20 cellular contexts compared by ENCODE assay signal in genomic region chr7:101819913-101820522, GRCh38. TPM values are rescaled to one million over a fixed set of nuclear protein-coding genes. Genes with fewer than 3 reads are reported as not detected.
DNase-seq lines count a peak whose midpoint lies in the region; ATAC-seq, FAIRE-seq and TF ChIP-seq lines count a peak whose summit lies in the region.
"Had no signal": no experiment of that assay in that cellular context is flagged by ENCODE, and none has a peak within 500 bp of the region (broad histone marks: within the 10 kb centered on the region; RNA-seq: fewer than 3 reads in every experiment).

No MANE protein-coding gene starts in this region.

- no TSS peak for BruUV-seq in Caco-2 (replicated peaks; lab: Mats Ljungman, UMichigan)

- H3K9me3 Mint-ChIP-seq in Caco-2 (ENCODE audit: unreplicated experiment) (no peaks in the 10 kb centered on the region), neural progenitor cell (peaks cover 2% of the 10 kb centered on the region)
- H3K9me3 Mint-ChIP-seq: activated B cell treated with CpG ODN at 0.5 μM for 24 hours; activated T-helper 2 cell treated with anti-CD3 and anti-CD28 coated beads, Interferon-gamma antibody, Interleukin-2, Interleukin-4, amounts not matched to agents 10 μg/mL and 5 μg/mL and 100 μg/mL, durations not matched to agents 14 hours and 24 hours and 36 hours; naive B cell had no signal

- peaks cover 28% of the 10 kb centered on the region for H3F3A ChIP-seq in neural progenitor cell (ENCODE audit: low read depth)

- no peak overlapping the region for H2AFZ ChIP-seq in Karpas-422 (ENCODE audit: low read length)
- no peak overlapping the region for H2AFZ ChIP-seq in neural progenitor cell (replicated peaks)

- H3K9ac ChIP-seq in Karpas-422 (ENCODE audit: low read length) (peak overlapping the region; percentile 98), neural progenitor cell (no peak overlapping the region)

- POLR2A ChIA-PET in Caco-2 (lab: Charles Lee) = interaction anchor here (0.5 to 0.6 kb wide), 2 partner anchors 303 to 1383 kb away, joined by 3 to 7 read pairs; no protein-coding TSS in a partner anchor

- H4K20me1 ChIP-seq in Karpas-422 (ENCODE audit: insufficient read depth, low read depth, low read length) (no peaks in the 10 kb centered on the region), neural progenitor cell (ENCODE audit: low read depth) (peaks cover 77% of the 10 kb centered on the region)

- H3K4me1 ChIP-seq in Caco-2 (peaks cover 28% of the 10 kb centered on the region), Karpas-422 (ENCODE audit: low read length) (peaks cover 76% of the 10 kb centered on the region), neural progenitor cell (peaks cover 42% of the 10 kb centered on the region), tibial artery (peaks cover 0 to 29% (median 15%) of the 10 kb centered on the region in 4 donors)

- CTCF ChIA-PET in Caco-2 (lab: Charles Lee) = interaction anchor here (1.1 kb wide), 1 partner anchor 217 kb away, joined by 4 read pairs; no protein-coding TSS in a partner anchor

- no peak for TF ChIP-seq CTCF in Caco-2 (IDR thresholded peaks at IDR 0.05; ENCODE audit: insufficient read depth in 1 of 2, low read depth in 1 of 2, low read length in 1 of 2, severe bottlenecking in 1 of 2, unreplicated experiment in 1 of 2)
- TF ChIP-seq CTCF in bronchial epithelial cell (IDR thresholded peaks at IDR 0.05; ENCODE audit: insufficient read depth, low read length, severe bottlenecking) = no peak
- TF ChIP-seq CTCF in neural progenitor cell (IDR thresholded peaks at IDR 0.05) = no peak
- no peak for TF ChIP-seq CTCF in tibial artery (IDR thresholded peaks at IDR 0.05)

- H3K4me3 ChIP-seq in Caco-2 (ENCODE audit: low read depth, low read length) (no peak overlapping the region), Karpas-422 (ENCODE audit: low read length) (peak overlapping the region; percentile 83), bronchial epithelial cell (ENCODE audit: low read depth, low read length) (no peak overlapping the region), neural progenitor cell (no peak overlapping the region), tibial artery (no peak overlapping the region)
- H3K4me3 ChIP-seq: adrenal gland had no signal

- H3K36me3 ChIP-seq in Caco-2 (ENCODE audit: control insufficient read depth, insufficient read depth, low read length) (no peaks in the 10 kb centered on the region), Karpas-422 (ENCODE audit: insufficient read depth, low read length) (0 out of 2 replicates have a peak, but pooled peaks cover 5% of the 10 kb centered on the region), bronchial epithelial cell (ENCODE audit: control insufficient read depth, insufficient read depth, low read length) (no peaks in the 10 kb centered on the region), neural progenitor cell (no peaks in the 10 kb centered on the region), tibial artery (no peaks in the 10 kb centered on the region)
- H3K36me3 ChIP-seq: adrenal gland had no signal

- no peaks in the 10 kb centered on the region for H3K9me3 ChIP-seq in Caco-2
- no peaks in the 10 kb centered on the region for H3K9me3 ChIP-seq in Karpas-422 (ENCODE audit: low read length)
- H3K9me3 ChIP-seq in neural progenitor cell (ENCODE audit: low read depth) = no peaks in the 10 kb centered on the region
- no peaks in the 10 kb centered on the region for H3K9me3 ChIP-seq in tibial artery
- H3K9me3 ChIP-seq: adrenal gland had no signal

- DNase-seq in Caco-2 = no peak
- DNase-seq in Karpas-422 = peak; percentile 75
- peak; percentile 84 for DNase-seq in bronchial epithelial cell (ENCODE audit: low read depth)
- DNase-seq in neural progenitor cell (ENCODE audit: low spot score) = no peak
- DNase-seq in NCI-H146 (lab: John Stamatoyannopoulos, UW) = no peak
- no peak for DNase-seq in tibial artery
- DNase-seq in HCEC 1CT = no peak
- DNase-seq: activated B cell treated with CpG ODN at 0.5 μM for 24 hours, Calu3, foreskin melanocyte, GDM1, MV-4-11, naive B cell, NCI-H82, T-helper 1 cell had no signal

- H3K4me3 Mint-ChIP-seq in Caco-2 (ENCODE audit: unreplicated experiment) = peak overlapping the region; percentile 69
- no peak overlapping the region for H3K4me3 Mint-ChIP-seq in neural progenitor cell
- H3K4me3 Mint-ChIP-seq: activated B cell treated with CpG ODN at 0.5 μM for 24 hours had no signal

- H3K79me2 ChIP-seq in Karpas-422 (ENCODE audit: low read length) = peaks cover 79% of the 10 kb centered on the region
- H3K79me2 ChIP-seq in neural progenitor cell (ENCODE audit: low read depth) = peaks cover 84% of the 10 kb centered on the region

- H3K36me3 Mint-ChIP-seq in Caco-2 (ENCODE audit: insufficient read depth, unreplicated experiment) (peaks cover 59% of the 10 kb centered on the region), neural progenitor cell (peaks cover 15% of the 10 kb centered on the region)
- H3K36me3 Mint-ChIP-seq: naive B cell had no signal

- no peak for FAIRE-seq in bronchial epithelial cell (lab: Jason Lieb, UNC)
- FAIRE-seq: H54, HepG2 had no signal

- ATAC-seq in HG03457 (IDR thresholded peaks at IDR 0.05; ENCODE audit: unreplicated experiment) = no peak
- ATAC-seq: HepG2 had no signal

- H3K27me3 Mint-ChIP-seq in Caco-2 (ENCODE audit: insufficient read depth, unreplicated experiment) (no peaks in the 10 kb centered on the region), neural progenitor cell (ENCODE audit: insufficient read depth, low read depth) (peaks cover 10% of the 10 kb centered on the region)
- H3K27me3 Mint-ChIP-seq: activated B cell treated with CpG ODN at 0.5 μM for 24 hours, naive B cell had no signal

- peaks cover 28% of the 10 kb centered on the region for H3K4me1 Mint-ChIP-seq in Caco-2 (ENCODE audit: low read depth, unreplicated experiment)
- H3K4me1 Mint-ChIP-seq in neural progenitor cell = peaks cover 39% of the 10 kb centered on the region

- H3K27me3 ChIP-seq in Caco-2 (replicated peaks; ENCODE audit: control insufficient read depth, insufficient read depth, low read length) (no peaks in the 10 kb centered on the region), Karpas-422 (ENCODE audit: low read length) (no peaks in the 10 kb centered on the region), bronchial epithelial cell (ENCODE audit: control insufficient read depth, insufficient read depth, low read length) (no peaks in the 10 kb centered on the region), neural progenitor cell (peaks cover 5% of the 10 kb centered on the region), tibial artery (no peaks in the 10 kb centered on the region)
- H3K27me3 ChIP-seq: adrenal gland had no signal

- intact Hi-C loops in Caco-2 (cut with micrococcal nuclease; ENCODE audit: unreplicated experiment) (loop anchor here (5.0 kb wide), 3 partner anchors 192 to 452 kb away; no protein-coding TSS in a partner anchor), tibial artery (cut with DNase I; ENCODE audit: low total_unique reads) (loop anchor here (5.0 kb wide), 1 partner anchor 117 kb away; no protein-coding TSS in a partner anchor)

- H3K27ac Mint-ChIP-seq in Caco-2 (ENCODE audit: unreplicated experiment) (peak overlapping the region; percentile 47), neural progenitor cell (no peak overlapping the region)
- H3K27ac Mint-ChIP-seq: activated B cell treated with CpG ODN at 0.5 μM for 24 hours; activated T-helper 2 cell treated with anti-CD3 and anti-CD28 coated beads, Interferon-gamma antibody, Interleukin-2, Interleukin-4, amounts not matched to agents 10 μg/mL and 5 μg/mL and 100 μg/mL, durations not matched to agents 14 hours and 24 hours and 36 hours had no signal

- no peaks in the 10 kb centered on the region for H3K9me2 ChIP-seq in Karpas-422 (replicated peaks; ENCODE audit: insufficient read depth, low read length)

- H3K4me2 ChIP-seq in Karpas-422 (ENCODE audit: low read depth, low read length, poor library complexity, severe bottlenecking) = peak overlapping the region; percentile 86
- H3K4me2 ChIP-seq in neural progenitor cell = peak overlapping the region; percentile 81

- H3K27ac ChIP-seq in Karpas-422 (ENCODE audit: low read length) (peak overlapping the region; percentile 97), neural progenitor cell (no peak overlapping the region), tibial artery (no peak overlapping the region)
- H3K27ac ChIP-seq: adrenal gland had no signal

RNA-seq across cellular contexts. Expression of gene CUX1, which starts 2.6 kb away (rescaled TPM):
- total RNA-seq in Caco-2 (2022) = 113 and 116 TPM in 2 replicates
- total RNA-seq in Karpas-422 (2014; rRNA removed; shearing (Covaris generic); ENCODE audit: low replicate concordance) = 92.4 and 109 TPM in 2 replicates
- total RNA-seq in bronchial epithelial cell = 39.0 and 40.5 TPM in 2 replicates
- total RNA-seq in neural progenitor cell (ENCODE audit: low replicate concordance) = 49.1 and 66.4 TPM in 2 replicates

Comparison
In these comparisons a context has a peak if more than half of its experiments do, and no peak if none do; other contexts are left out.
1. DNase-seq: peak in Karpas-422 (single experiment) and bronchial epithelial cell (single experiment); none in Caco-2 (0 of 2), neural progenitor cell (single experiment), NCI-H146 (single experiment), tibial artery (0 of 2) and HCEC 1CT (single experiment).